Comparison of ENCODE assay signal across 13 cellular contexts in the genomic region with DNA sequence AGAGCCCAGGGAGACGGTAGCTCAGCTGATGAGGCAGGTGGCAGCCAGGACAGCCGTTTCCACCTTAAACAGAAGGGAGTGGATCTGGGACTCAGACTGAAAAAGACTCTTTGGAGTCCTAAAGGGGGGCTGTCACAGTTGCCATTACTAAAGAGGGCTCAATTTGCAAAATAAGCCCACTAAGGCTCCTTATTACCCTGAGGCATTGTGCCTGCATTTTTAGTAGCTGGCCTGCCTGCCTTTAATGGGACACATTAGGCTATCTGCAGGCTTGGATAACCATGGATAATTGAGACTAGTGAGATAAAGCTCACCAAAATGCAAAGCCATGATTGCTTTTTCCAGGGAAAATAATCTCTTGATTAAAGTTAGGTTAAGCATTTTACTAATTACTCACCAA.
"Had no signal": no experiment of that assay in that cellular context is flagged by ENCODE, and none has a peak within 500 bp of the region (broad histone marks: within the 10 kb centered on the region; RNA-seq: fewer than 3 reads in every experiment).

No MANE protein-coding gene starts in this region.

- DNase-seq: activated CD4-positive, alpha-beta T cell treated with anti-CD3 and anti-CD28 coated beads, Interleukin-2, amount 10 ng/mL, durations not matched to agents 24 days and 14 days; activated CD4-positive, CD25-positive, alpha-beta regulatory T cell; activated CD8-positive, alpha-beta memory T cell treated with anti-CD3 and anti-CD28 coated beads for 24 hours; activated gamma-delta T cell treated with Interleukin-2 at 50 U/mL for 16 hours; amygdala; body of pancreas; heart right ventricle; left colon; ovary; sigmoid colon; spleen; T-helper 2 cell; upper lobe of left lung had no signal

- H3K4me1 ChIP-seq: heart right ventricle, spleen had no signal

- H3K27me3 ChIP-seq: body of pancreas, heart right ventricle, ovary, sigmoid colon, spleen, upper lobe of left lung had no signal

- ATAC-seq: body of pancreas, heart right ventricle, left colon had no signal

- H3K9me3 ChIP-seq: body of pancreas, heart right ventricle, ovary, sigmoid colon, spleen, upper lobe of left lung had no signal

- H3K36me3 ChIP-seq: heart right ventricle, ovary, sigmoid colon, spleen, upper lobe of left lung had no signal

- H3K27ac ChIP-seq: body of pancreas, heart right ventricle, ovary, sigmoid colon, spleen, upper lobe of left lung had no signal

- H3K4me3 ChIP-seq: body of pancreas, heart right ventricle, ovary, sigmoid colon, spleen, upper lobe of left lung had no signal
